ENCODE assay signal across 11 cellular contexts in genomic region chr3:188049890-188050530, GRCh38.
A peak's percentile ranks its signal among the peaks of the same experiment; 100 is the strongest.
DNase-seq lines count a peak whose midpoint lies in the region; ATAC-seq and TF ChIP-seq lines count a peak whose summit lies in the region.
"Had no signal": no experiment of that assay in that cellular context is flagged by ENCODE, and none has a peak within 500 bp of the region (broad histone marks: within the 10 kb centered on the region; RNA-seq: fewer than 3 reads in every experiment).

No MANE protein-coding gene starts in this region.

- H3K9me3 ChIP-seq in stomach smooth muscle (ENCODE audit: control insufficient read depth in 2 of 2, low read length in 2 of 2): no peaks in the 10 kb centered on the region
- H3K9me3 ChIP-seq: gastrocnemius medialis had no signal

- H3K27me3 ChIP-seq in stomach smooth muscle (ENCODE audit: control insufficient read depth in 1 of 2, insufficient read depth in 2 of 2, low read length in 2 of 2): no peaks in the 10 kb centered on the region
- H3K27me3 ChIP-seq: gastrocnemius medialis had no signal

- H3K9me3 Mint-ChIP-seq in effector memory CD8-positive, alpha-beta T cell: no peaks in the 10 kb centered on the region
- H3K9me3 Mint-ChIP-seq in chondrocyte (ENCODE audit: low read depth): no peaks in the 10 kb centered on the region

- H3K4me1 Mint-ChIP-seq in effector memory CD8-positive, alpha-beta T cell (ENCODE audit: low read depth in 2 of 2): peaks cover 14 to 17% of the 10 kb centered on the region in 2 donors
- H3K4me1 Mint-ChIP-seq in chondrocyte (ENCODE audit: low read depth): peaks cover 63% of the 10 kb centered on the region

- H3K9ac ChIP-seq in stomach smooth muscle (ENCODE audit: low read length in 2 of 2): no peak overlapping the region

- H3K27ac ChIP-seq in stomach smooth muscle (ENCODE audit: low read length): peak overlapping the region; percentile 94
- H3K27ac ChIP-seq: cardiac muscle cell had no signal

- peak overlapping the region; percentile 5 to 73 for H3K27ac Mint-ChIP-seq in effector memory CD8-positive, alpha-beta T cell
- H3K27ac Mint-ChIP-seq in chondrocyte (ENCODE audit: unreplicated experiment): no peak overlapping the region

- peak overlapping the region; percentile 33 to 34 for H3K4me3 Mint-ChIP-seq in effector memory CD8-positive, alpha-beta T cell
- H3K4me3 Mint-ChIP-seq in chondrocyte (ENCODE audit: unreplicated experiment): no peak overlapping the region

- H3K36me3 Mint-ChIP-seq in effector memory CD8-positive, alpha-beta T cell (ENCODE audit: insufficient read depth): no peaks in the 10 kb centered on the region
- H3K36me3 Mint-ChIP-seq in chondrocyte (ENCODE audit: low read depth): no peaks in the 10 kb centered on the region

- H3K36me3 ChIP-seq in stomach smooth muscle (ENCODE audit: control insufficient read depth in 2 of 2, insufficient read depth in 2 of 2, low read length in 2 of 2): no peaks in the 10 kb centered on the region
- H3K36me3 ChIP-seq: cardiac muscle cell, gastrocnemius medialis had no signal

- H3K4me1 ChIP-seq in stomach smooth muscle (ENCODE audit: control insufficient read depth, insufficient read depth, low read length): peaks cover 37% of the 10 kb centered on the region

- no peak for DNase-seq in activated CD4-positive, CD25-positive, alpha-beta regulatory T cell (lab: John Stamatoyannopoulos, UW)
- peak; percentile 35 to 38 for DNase-seq in activated CD4-positive, alpha-beta T cell treated with anti-CD3 and anti-CD28 coated beads, Interleukin-2, amount 50 U/mL, for 48 hours
- DNase-seq in effector memory CD8-positive, alpha-beta T cell: peak; percentile 24 to 35 (median 25)
- no peak for DNase-seq in NCI-H2029 treated with DMSO at 0.1 percent for 48 hours (lab: John Stamatoyannopoulos, UW)
- no peak for DNase-seq in epidermal melanocyte (ENCODE audit: insufficient read length, low spot score)
- no peak for DNase-seq in chondrocyte (ENCODE audit: low spot score)
- DNase-seq: 8988T, gastrocnemius medialis had no signal

- H3K4me3 ChIP-seq in stomach smooth muscle (ENCODE audit: low read length in 2 of 2): no peak overlapping the region
- H3K4me3 ChIP-seq: cardiac muscle cell, gastrocnemius medialis had no signal

- no peak for TF ChIP-seq CTCF in chondrocyte (IDR thresholded peaks at IDR 0.05)

- peak; percentile 32 to 38 for ATAC-seq in activated CD4-positive, CD25-positive, alpha-beta regulatory T cell treated with anti-CD3 and anti-CD28 coated beads, Interleukin-2, amount 50 U/mL, for 24 hours
- ATAC-seq in effector memory CD8-positive, alpha-beta T cell (replicated peaks): peak; percentile 98
- ATAC-seq: gastrocnemius medialis had no signal

- no peaks in the 10 kb centered on the region for H3K27me3 Mint-ChIP-seq in effector memory CD8-positive, alpha-beta T cell
- no peaks in the 10 kb centered on the region for H3K27me3 Mint-ChIP-seq in chondrocyte (ENCODE audit: low read depth)

Comparison
In these comparisons a context has a peak if more than half of its experiments do, and no peak if none do; other contexts are left out.
1. DNase-seq: peak in activated CD4-positive, alpha-beta T cell treated with anti-CD3 and anti-CD28 coated beads, Interleukin-2, amount 50 U/mL, for 48 hours (2 of 2) and effector memory CD8-positive, alpha-beta T cell (3 of 3); none in activated CD4-positive, CD25-positive, alpha-beta regulatory T cell (0 of 4), NCI-H2029 treated with DMSO at 0.1 percent for 48 hours (single experiment), epidermal melanocyte (single experiment) and chondrocyte (single experiment).